Comparison of ENCODE assay signal across 1 cellular context in the genomic region with DNA sequence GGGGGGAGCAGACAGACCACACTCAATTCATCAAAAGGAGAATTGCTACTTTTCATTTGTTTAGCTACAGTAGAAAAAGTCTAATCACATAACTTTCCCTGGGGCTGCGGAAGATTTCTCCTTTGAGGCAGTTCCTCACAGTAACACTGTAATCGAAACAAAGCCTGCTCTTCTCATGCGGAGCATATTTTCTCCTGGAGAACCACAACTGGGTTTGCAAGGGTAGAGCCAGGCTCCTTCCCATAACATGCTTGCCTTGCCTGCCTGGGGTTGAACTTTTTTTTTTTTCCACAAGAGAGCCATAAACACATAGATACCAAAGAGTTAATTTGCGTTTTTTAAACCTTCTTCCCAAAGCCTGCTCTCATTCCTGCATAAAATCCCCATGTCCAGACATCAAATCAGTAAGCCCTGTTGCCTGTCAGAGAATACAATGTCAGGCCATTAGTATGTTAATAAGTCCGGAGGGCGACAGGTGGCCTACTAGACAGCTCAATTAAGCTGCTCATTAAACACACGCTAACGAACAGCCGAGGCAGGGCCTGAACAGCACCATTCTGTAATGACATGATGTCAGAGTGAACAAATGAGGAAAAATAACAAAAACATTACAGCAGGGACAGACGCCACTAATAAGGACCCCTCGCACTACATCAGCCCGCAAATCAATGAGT.
TF ChIP-seq lines count a peak whose summit lies in the region.

No MANE protein-coding gene starts in this region.

TF ChIP-seq in GM23338, 12 proteins besides CTCF, POLR2A, EP300 and RAD21 (continued from another document):
- TF ChIP-seq, protein P1, sequence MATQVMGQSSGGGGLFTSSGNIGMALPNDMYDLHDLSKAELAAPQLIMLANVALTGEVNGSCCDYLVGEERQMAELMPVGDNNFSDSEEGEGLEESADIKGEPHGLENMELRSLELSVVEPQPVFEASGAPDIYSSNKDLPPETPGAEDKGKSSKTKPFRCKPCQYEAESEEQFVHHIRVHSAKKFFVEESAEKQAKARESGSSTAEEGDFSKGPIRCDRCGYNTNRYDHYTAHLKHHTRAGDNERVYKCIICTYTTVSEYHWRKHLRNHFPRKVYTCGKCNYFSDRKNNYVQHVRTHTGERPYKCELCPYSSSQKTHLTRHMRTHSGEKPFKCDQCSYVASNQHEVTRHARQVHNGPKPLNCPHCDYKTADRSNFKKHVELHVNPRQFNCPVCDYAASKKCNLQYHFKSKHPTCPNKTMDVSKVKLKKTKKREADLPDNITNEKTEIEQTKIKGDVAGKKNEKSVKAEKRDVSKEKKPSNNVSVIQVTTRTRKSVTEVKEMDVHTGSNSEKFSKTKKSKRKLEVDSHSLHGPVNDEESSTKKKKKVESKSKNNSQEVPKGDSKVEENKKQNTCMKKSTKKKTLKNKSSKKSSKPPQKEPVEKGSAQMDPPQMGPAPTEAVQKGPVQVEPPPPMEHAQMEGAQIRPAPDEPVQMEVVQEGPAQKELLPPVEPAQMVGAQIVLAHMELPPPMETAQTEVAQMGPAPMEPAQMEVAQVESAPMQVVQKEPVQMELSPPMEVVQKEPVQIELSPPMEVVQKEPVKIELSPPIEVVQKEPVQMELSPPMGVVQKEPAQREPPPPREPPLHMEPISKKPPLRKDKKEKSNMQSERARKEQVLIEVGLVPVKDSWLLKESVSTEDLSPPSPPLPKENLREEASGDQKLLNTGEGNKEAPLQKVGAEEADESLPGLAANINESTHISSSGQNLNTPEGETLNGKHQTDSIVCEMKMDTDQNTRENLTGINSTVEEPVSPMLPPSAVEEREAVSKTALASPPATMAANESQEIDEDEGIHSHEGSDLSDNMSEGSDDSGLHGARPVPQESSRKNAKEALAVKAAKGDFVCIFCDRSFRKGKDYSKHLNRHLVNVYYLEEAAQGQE (IDR thresholded peaks at IDR 0.05; ENCODE audit: unreplicated experiment), result no peak
- TF ChIP-seq ZNF331 (CRISPR knock-in tag; IDR thresholded peaks at IDR 0.05; ENCODE audit: low read depth), result no peak
TF ChIP-seq in GM23338: peak in this region for 0.
